ENCODE assay signal across 31 cellular contexts in genomic region chr12:3446235-3446634, GRCh38. TPM values are rescaled to one million over a fixed set of nuclear protein-coding genes. Genes with fewer than 3 reads are reported as not detected.
DNase-seq lines count a peak whose midpoint lies in the region.
"Had no signal": no experiment of that assay in that cellular context is flagged by ENCODE, and none has a peak within 500 bp of the region (broad histone marks: within the 10 kb centered on the region; RNA-seq: fewer than 3 reads in every experiment).

No MANE protein-coding gene starts in this region.

- intact Hi-C loops in posterior vena cava (cut with DNase I) = no loop called here

- no peak overlapping the region for H2BK120ac ChIP-seq in neuronal stem cell (ENCODE audit: low read depth, low read length)

- no peaks in the 10 kb centered on the region for H3K79me1 ChIP-seq in neuronal stem cell (ENCODE audit: low read depth, low read length)

- no peak overlapping the region for H3K18ac ChIP-seq in neuronal stem cell (ENCODE audit: low read length)

- H3K4me3 ChIP-seq in neuronal stem cell (ENCODE audit: low read length in 2 of 2) = no peak overlapping the region
- H3K4me3 ChIP-seq: GM23248, PC-9 had no signal

- no peaks in the 10 kb centered on the region for H3K36me3 ChIP-seq in neuronal stem cell (replicated peaks in 1 of 2; ENCODE audit: control insufficient read depth in 2 of 2, insufficient read depth in 2 of 2, low read length in 2 of 2)
- H3K36me3 ChIP-seq: BE2C had no signal

- no peak overlapping the region for H2AFZ ChIP-seq in neuronal stem cell (ENCODE audit: low read length)
- H2AFZ ChIP-seq: GM23248, PC-9 had no signal

- H4K91ac ChIP-seq in neuronal stem cell (ENCODE audit: low read depth, low read length, poor library complexity) = no peak overlapping the region

- H3K4me2 ChIP-seq in neuronal stem cell (ENCODE audit: insufficient read depth, low read length, poor library complexity, severe bottlenecking) = no peak overlapping the region
- H3K4me2 ChIP-seq: PC-9 had no signal

- H2BK15ac ChIP-seq in neuronal stem cell (ENCODE audit: low read length) = peak overlapping the region; percentile 63

- H4K8ac ChIP-seq in neuronal stem cell (ENCODE audit: low read depth, low read length) = no peak overlapping the region

- no peak overlapping the region for H3K27ac ChIP-seq in neuronal stem cell (replicated peaks; ENCODE audit: low read length)
- H3K27ac ChIP-seq: GM23248, PC-9 had no signal

- no peak overlapping the region for H3K14ac ChIP-seq in neuronal stem cell (ENCODE audit: low read length)

- no CpG with 5 or more reads among the region's 7 CpGs for WGBS in neuronal stem cell (ENCODE audit: extremely low coverage in 2 of 2, insufficient read length in 2 of 2, insufficient replicate concordance in 1 of 2), 2 donors

- H2BK12ac ChIP-seq in neuronal stem cell (ENCODE audit: low read length) = no peak overlapping the region

- peaks cover 0 to 2% of the 10 kb centered on the region in 2 donors for H3K9me3 ChIP-seq in neuronal stem cell (replicated peaks in 1 of 2; ENCODE audit: control insufficient read depth in 2 of 2, insufficient read depth in 1 of 2, low read depth in 1 of 2, low read length in 2 of 2)
- H3K9me3 ChIP-seq: BE2C had no signal

- H2BK5ac ChIP-seq in neuronal stem cell (ENCODE audit: low read length) = peak overlapping the region; percentile 83

- H2AK5ac ChIP-seq in neuronal stem cell (ENCODE audit: low read depth, low read length) = no peak overlapping the region

- H3K9ac ChIP-seq in neuronal stem cell (ENCODE audit: low read depth, low read length, poor library complexity) = no peak overlapping the region
- H3K9ac ChIP-seq: GM23248 had no signal

- H3K4me1 ChIP-seq in neuronal stem cell (ENCODE audit: control insufficient read depth in 2 of 2, insufficient read depth in 1 of 2, low read depth in 1 of 2, low read length in 2 of 2) = peaks cover 0 to 2% of the 10 kb centered on the region in 2 donors
- H3K4me1 ChIP-seq: BE2C had no signal

- no peak overlapping the region for H3K4ac ChIP-seq in neuronal stem cell (ENCODE audit: low read length)

- H3K23ac ChIP-seq in neuronal stem cell (ENCODE audit: low read depth, low read length, poor library complexity) = no peak overlapping the region

- DNase-seq in NCI-H2107 treated with DMSO at 0.1 percent for 48 hours (lab: John Stamatoyannopoulos, UW; ENCODE audit: unreplicated experiment) (peak; percentile 20), NCI-H2107 (lab: John Stamatoyannopoulos, UW) (no peak), NCI-H146 treated with DMSO at 0.1 percent for 48 hours (lab: John Stamatoyannopoulos, UW; ENCODE audit: unreplicated experiment) (peak; percentile 64), NCI-H774 (lab: John Stamatoyannopoulos, UW) (peak; percentile 13), neuronal stem cell (ENCODE audit: low spot score) (no peak), activated gamma-delta T cell (lab: John Stamatoyannopoulos, UW) (no peak), posterior vena cava (ENCODE audit: low spot score) (no peak)
- DNase-seq in activated T-cell treated with anti-CD3 and anti-CD28 coated beads, Interleukin-2, amount 50 U/mL, for 48 hours = no peak
- DNase-seq: 8988T; ACHN; BE2C; Calu3; CD8-positive, alpha-beta memory T cell; DND-41; GM23248; H7; Karpas-422; NCI-H1092 treated with DMSO at 0.1 percent for 48 hours; NCI-H1694; NCI-H2029 treated with DMSO at 0.1 percent for 48 hours; NCI-H2171; NCI-H226; NCI-H526; NK-92 treated with Interleukin-12 subunit alpha and Interleukin-12 subunit beta, amount 100 ng/mL, for 24 hours; PC-9; Right ventricle myocardium superior had no signal

- peaks cover 0 to 23% (median 0%) of the 10 kb centered on the region in 3 experiments for H3K27me3 ChIP-seq in neuronal stem cell (ENCODE audit: control insufficient read depth in 3 of 3, insufficient read depth in 3 of 3, low read depth in 1 of 3, low read length in 3 of 3)

RNA-seq across cellular contexts. Expression of gene PRMT8, which starts 44.8 kb away (rescaled TPM):
- polyA plus RNA-seq in neuronal stem cell (2013, experiment 1 of 2) = 0.93 TPM
- polyA plus RNA-seq in neuronal stem cell (2013, experiment 2 of 2) = 0.86 TPM
- total RNA-seq in posterior vena cava = not detected
- total RNA-seq: Calu3; CD8-positive, alpha-beta memory T cell; GM23248; HepG2; HT1080; PC-9; Right ventricle myocardium superior; RPMI7951; T-helper 1 cell treated with Interleukin-12 subunit alpha and Interleukin-12 subunit beta and Interleukin-4 antibody, amounts not matched to agents 30 ng/mL and 1 ng/mL, for 36 hours had no signal
- polyA plus RNA-seq: CD14-positive monocyte, GM23248, HepG2 had no signal

Comparison
In these comparisons a context has a peak if more than half of its experiments do, and no peak if none do; other contexts are left out.
1. DNase-seq: peak in NCI-H2107 treated with DMSO at 0.1 percent for 48 hours (single experiment), NCI-H146 treated with DMSO at 0.1 percent for 48 hours (single experiment) and NCI-H774 (single experiment); none in NCI-H2107 (single experiment), neuronal stem cell (single experiment), activated gamma-delta T cell (single experiment), posterior vena cava (single experiment) and activated T-cell treated with anti-CD3 and anti-CD28 coated beads, Interleukin-2, amount 50 U/mL, for 48 hours (0 of 2).